ENCODE assay signal across 15 cellular contexts in the genomic region with DNA sequence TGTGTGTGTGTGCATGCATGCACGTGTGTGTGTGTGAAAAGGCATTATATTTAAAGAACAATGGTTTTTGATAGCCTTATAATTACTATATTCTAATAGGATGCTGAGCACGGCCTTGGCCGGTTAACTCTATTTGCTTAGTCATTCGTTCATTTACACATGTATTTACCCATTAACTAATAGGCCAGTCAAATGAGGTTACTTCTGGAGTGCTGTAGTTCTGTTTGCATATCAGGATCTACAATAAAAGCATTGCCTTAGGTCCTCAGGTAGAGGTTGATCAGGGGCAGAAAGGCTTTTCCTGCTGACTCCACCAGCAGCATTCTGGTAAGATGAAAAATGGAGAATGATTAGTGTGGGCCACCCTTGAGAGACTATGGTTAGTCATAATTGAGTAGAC.
"Had no signal": no experiment of that assay in that cellular context is flagged by ENCODE, and none has a peak within 500 bp of the region (broad histone marks: within the 10 kb centered on the region; RNA-seq: fewer than 3 reads in every experiment).

No MANE protein-coding gene starts in this region.

- H3K4me3 Mint-ChIP-seq: activated naive CD4-positive, alpha-beta T cell treated with anti-CD3 and anti-CD28 coated beads for 36 hours; activated T-helper 17 cell treated with anti-CD3 and anti-CD28 coated beads, Interleukin-2, amount 50 U/mL, for 72 hours; stimulated activated naive CD8-positive, alpha-beta T cell treated with anti-CD3 and anti-CD28 coated beads, Interleukin-15, amount 100 ng/mL, for 72 hours had no signal

- H3K4me1 Mint-ChIP-seq: activated T-helper 17 cell treated with anti-CD3 and anti-CD28 coated beads, Interleukin-2, amount 50 U/mL, for 72 hours; stimulated activated naive CD8-positive, alpha-beta T cell treated with anti-CD3 and anti-CD28 coated beads, Interleukin-15, amount 100 ng/mL, for 72 hours had no signal

- DNase-seq: activated CD4-positive, alpha-beta T cell treated with anti-CD3 and anti-CD28 coated beads for 48 hours; activated CD8-positive, alpha-beta memory T cell treated with anti-CD3 and anti-CD28 coated beads for 24 hours; activated naive CD4-positive, alpha-beta T cell treated with anti-CD3 and anti-CD28 coated beads for 36 hours; activated T-cell treated with anti-CD3 and anti-CD28 coated beads for 4 hours; caudate nucleus; colonic mucosa; effector CD4-positive, alpha-beta T cell; gastrocnemius medialis; heart right ventricle; islet precursor cell; left ventricle myocardium inferior; stimulated activated CD4-positive, alpha-beta T cell treated with anti-CD3 and anti-CD28 coated beads, Interleukin-2, amount 100 ng/mL, for 48 hours; stimulated activated naive CD8-positive, alpha-beta T cell treated with anti-CD3 and anti-CD28 coated beads, Interleukin-15, amount 100 ng/mL, for 72 hours; WERI-Rb-1 had no signal

- H3K27me3 Mint-ChIP-seq: activated T-helper 17 cell treated with anti-CD3 and anti-CD28 coated beads, Interleukin-2, amount 50 U/mL, for 72 hours; stimulated activated naive CD8-positive, alpha-beta T cell treated with anti-CD3 and anti-CD28 coated beads, Interleukin-15, amount 100 ng/mL, for 72 hours had no signal

- ATAC-seq: activated T-helper 17 cell treated with anti-CD3 and anti-CD28 coated beads, Interleukin-2, amount 50 U/mL, for 72 hours; gastrocnemius medialis; heart right ventricle; stimulated activated naive CD8-positive, alpha-beta T cell treated with anti-CD3 and anti-CD28 coated beads, Interleukin-15, amount 100 ng/mL, for 72 hours had no signal

- H3K27ac Mint-ChIP-seq: activated naive CD4-positive, alpha-beta T cell treated with anti-CD3 and anti-CD28 coated beads for 36 hours; activated T-helper 17 cell treated with anti-CD3 and anti-CD28 coated beads, Interleukin-2, amount 50 U/mL, for 72 hours; stimulated activated naive CD8-positive, alpha-beta T cell treated with anti-CD3 and anti-CD28 coated beads, Interleukin-15, amount 100 ng/mL, for 72 hours had no signal
